8 cellular contexts compared by ENCODE assay signal in genomic region chr1:248046536-248046935, GRCh38. TPM values are rescaled to one million over a fixed set of nuclear protein-coding genes. Genes with fewer than 3 reads are reported as not detected.
"Had no signal": no experiment of that assay in that cellular context is flagged by ENCODE, and none has a peak within 500 bp of the region (broad histone marks: within the 10 kb centered on the region; RNA-seq: fewer than 3 reads in every experiment).

A gene with protein sequence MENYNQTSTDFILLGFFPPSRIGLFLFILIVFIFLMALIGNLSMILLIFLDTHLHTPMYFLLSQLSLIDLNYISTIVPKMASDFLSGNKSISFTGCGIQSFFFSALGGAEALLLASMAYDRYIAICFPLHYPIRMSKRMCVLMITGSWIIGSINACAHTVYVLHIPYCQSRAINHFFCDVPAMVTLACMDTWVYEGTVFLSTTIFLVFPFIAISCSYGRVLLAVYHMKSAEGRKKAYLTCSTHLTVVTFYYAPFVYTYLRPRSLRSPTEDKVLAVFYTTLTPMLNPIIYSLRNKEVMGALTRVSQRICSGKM (plus strand): TSS chr1:248046836. CDS start chr1:248060682, 13,846 bp downstream.

- ATAC-seq: HepG2, K562 had no signal

- DNase-seq: IMR-90, KBM-7, KG1 had no signal

- H3K27ac ChIP-seq: HL-60 had no signal

- H3K4me3 ChIP-seq: K562 had no signal

RNA-seq across cellular contexts. Expression of the gene that starts here (rescaled TPM):
- total RNA-seq: HepG2, HT-29, HT1080, IMR-90, K562 had no signal
